1 cellular context compared by ENCODE assay signal in genomic region chr2:151727593-151728552, GRCh38.
TF ChIP-seq lines count a peak whose summit lies in the region.

No MANE protein-coding gene starts in this region.

TF ChIP-seq in HepG2, 621 proteins besides CTCF, POLR2A, EP300 and RAD21:
- TF ChIP-seq NR2F6 (IDR thresholded peaks at IDR 0.05): 0 out of 2 replicates have a peak, but pooled peaks have one; percentile 18
- TF ChIP-seq NR2F6 (CRISPR knock-in tag; IDR thresholded peaks at IDR 0.05): no peak
- peak; percentile 46 to 63; a peak in 3 of 4 replicates for TF ChIP-seq MAFK (conservative IDR thresholded peaks at IDR 0.05 in 1 of 2, IDR thresholded peaks at IDR 0.05 in 1 of 2; ENCODE audit: low read length in 2 of 2)
- 0 out of 2 replicates have a peak, but pooled peaks have one; percentile 19 for TF ChIP-seq RARA (CRISPR knock-in tag; IDR thresholded peaks at IDR 0.05)
- no peak for TF ChIP-seq SIN3A (IDR thresholded peaks at IDR 0.05; ENCODE audit: borderline replicate concordance, low read depth, low read length)
- peak; percentile 47; the same call in 1 of the 2 replicates for TF ChIP-seq MAFF (IDR thresholded peaks at IDR 0.05; ENCODE audit: low read depth, low read length)
